1 cellular context compared by ENCODE assay signal in the genomic region with DNA sequence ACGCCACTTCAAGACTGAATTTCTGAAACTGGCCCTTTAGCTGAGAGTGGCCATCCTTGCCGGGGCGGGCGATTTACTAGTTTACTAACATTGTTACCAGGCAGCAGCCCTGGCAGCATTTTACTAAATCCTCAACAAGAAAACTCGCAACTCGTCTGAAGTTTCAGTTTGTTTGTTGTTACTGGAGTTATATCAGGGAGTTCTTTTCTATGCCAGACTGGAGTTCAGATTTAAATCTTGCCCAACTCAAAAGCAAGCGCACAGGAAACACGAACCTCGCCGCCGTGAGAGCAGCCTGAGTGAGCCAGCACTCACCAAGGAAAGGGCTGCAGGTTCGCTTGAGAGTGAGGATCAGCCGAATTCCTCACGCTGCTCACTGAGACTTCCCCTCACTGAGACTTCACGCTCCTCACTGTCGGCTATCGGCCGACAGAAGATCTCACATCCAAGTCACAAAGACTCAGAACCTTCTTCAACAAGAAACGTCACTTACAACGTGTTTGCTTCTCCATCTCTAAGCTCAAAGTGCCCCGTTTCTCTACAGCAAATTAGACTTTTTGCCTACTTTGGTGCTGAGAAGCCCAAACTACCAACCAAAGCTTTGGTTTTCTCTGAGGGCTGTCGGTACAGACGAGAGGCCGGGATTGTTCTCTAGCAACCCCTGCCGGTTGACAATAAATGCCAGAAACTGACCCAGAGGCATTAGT.
A peak's percentile ranks its signal among the peaks of the same experiment; 100 is the strongest.
TF ChIP-seq lines count a peak whose summit lies in the region.

No MANE protein-coding gene starts in this region.

TF ChIP-seq in GM12878, 131 proteins besides CTCF, POLR2A, EP300 and RAD21 (continued from another document and continues in another):
- TF ChIP-seq, protein P1, sequence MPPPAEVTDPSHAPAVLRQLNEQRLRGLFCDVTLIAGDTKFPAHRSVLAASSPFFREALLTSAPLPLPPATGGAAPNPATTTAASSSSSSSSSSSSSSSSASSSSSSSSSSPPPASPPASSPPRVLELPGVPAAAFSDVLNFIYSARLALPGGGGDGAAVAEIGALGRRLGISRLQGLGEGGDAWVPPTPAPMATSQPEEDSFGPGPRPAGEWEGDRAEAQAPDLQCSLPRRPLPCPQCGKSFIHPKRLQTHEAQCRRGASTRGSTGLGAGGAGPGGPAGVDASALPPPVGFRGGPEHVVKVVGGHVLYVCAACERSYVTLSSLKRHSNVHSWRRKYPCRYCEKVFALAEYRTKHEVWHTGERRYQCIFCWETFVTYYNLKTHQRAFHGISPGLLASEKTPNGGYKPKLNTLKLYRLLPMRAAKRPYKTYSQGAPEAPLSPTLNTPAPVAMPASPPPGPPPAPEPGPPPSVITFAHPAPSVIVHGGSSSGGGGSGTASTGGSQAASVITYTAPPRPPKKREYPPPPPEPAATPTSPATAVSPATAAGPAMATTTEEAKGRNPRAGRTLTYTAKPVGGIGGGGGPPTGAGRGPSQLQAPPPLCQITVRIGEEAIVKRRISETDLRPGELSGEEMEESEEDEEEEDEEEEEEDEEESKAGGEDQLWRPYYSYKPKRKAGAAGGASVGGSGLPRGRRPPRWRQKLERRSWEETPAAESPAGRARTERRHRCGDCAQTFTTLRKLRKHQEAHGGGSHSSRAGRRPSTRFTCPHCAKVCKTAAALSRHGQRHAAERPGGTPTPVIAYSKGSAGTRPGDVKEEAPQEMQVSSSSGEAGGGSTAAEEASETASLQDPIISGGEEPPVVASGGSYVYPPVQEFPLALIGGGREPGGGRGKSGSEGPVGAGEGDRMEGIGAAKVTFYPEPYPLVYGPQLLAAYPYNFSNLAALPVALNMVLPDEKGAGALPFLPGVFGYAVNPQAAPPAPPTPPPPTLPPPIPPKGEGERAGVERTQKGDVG (CRISPR knock-in tag; IDR thresholded peaks at IDR 0.05), result no peak
- TF ChIP-seq NFIC (IDR thresholded peaks at IDR 0.05; ENCODE audit: low read depth, low read length), result no peak
- peak; percentile 80 for TF ChIP-seq YY1 (IDR thresholded peaks at IDR 0.05; ENCODE audit: low read depth, low read length)
- TF ChIP-seq DPF2 (IDR thresholded peaks at IDR 0.05), result 0 out of 2 replicates have a peak, but pooled peaks have one; percentile 20
- TF ChIP-seq ZZZ3 (IDR thresholded peaks at IDR 0.05; ENCODE audit: control insufficient read depth, insufficient read length, low read depth), result no peak
- TF ChIP-seq HDAC2 (IDR thresholded peaks at IDR 0.05), result no peak
- TF ChIP-seq, protein P2, sequence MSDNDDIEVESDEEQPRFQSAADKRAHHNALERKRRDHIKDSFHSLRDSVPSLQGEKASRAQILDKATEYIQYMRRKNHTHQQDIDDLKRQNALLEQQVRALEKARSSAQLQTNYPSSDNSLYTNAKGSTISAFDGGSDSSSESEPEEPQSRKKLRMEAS (IDR thresholded peaks at IDR 0.05; ENCODE audit: low read depth, low read length), result no peak
- TF ChIP-seq, protein P3, sequence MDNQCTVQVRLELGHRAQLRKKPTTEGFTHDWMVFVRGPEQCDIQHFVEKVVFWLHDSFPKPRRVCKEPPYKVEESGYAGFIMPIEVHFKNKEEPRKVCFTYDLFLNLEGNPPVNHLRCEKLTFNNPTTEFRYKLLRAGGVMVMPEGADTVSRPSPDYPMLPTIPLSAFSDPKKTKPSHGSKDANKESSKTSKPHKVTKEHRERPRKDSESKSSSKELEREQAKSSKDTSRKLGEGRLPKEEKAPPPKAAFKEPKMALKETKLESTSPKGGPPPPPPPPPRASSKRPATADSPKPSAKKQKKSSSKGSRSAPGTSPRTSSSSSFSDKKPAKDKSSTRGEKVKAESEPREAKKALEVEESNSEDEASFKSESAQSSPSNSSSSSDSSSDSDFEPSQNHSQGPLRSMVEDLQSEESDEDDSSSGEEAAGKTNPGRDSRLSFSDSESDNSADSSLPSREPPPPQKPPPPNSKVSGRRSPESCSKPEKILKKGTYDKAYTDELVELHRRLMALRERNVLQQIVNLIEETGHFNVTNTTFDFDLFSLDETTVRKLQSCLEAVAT (IDR thresholded peaks at IDR 0.05), result peak; percentile 46; the same call in 1 of the 2 replicates
- no peak for TF ChIP-seq POLR2AphosphoS2 (IDR thresholded peaks at IDR 0.05; ENCODE audit: low read depth, low read length)
- no peak for TF ChIP-seq FOS (IDR thresholded peaks at IDR 0.05; ENCODE audit: borderline replicate concordance, extremely low read depth, insufficient read length)
- TF ChIP-seq RELA (IDR thresholded peaks at IDR 0.05; ENCODE audit: borderline replicate concordance, partially characterized antibody), result peak; percentile 37
- no peak for TF ChIP-seq SREBF1 (IDR thresholded peaks at IDR 0.05; ENCODE audit: low read length)
- TF ChIP-seq ETV6 (conservative IDR thresholded peaks at IDR 0.05 in 1 of 2, IDR thresholded peaks at IDR 0.05 in 1 of 2; ENCODE audit: borderline replicate concordance in 1 of 2, low read depth in 1 of 2), result no peak
- TF ChIP-seq NR2F1 (conservative IDR thresholded peaks at IDR 0.05), result no peak
- TF ChIP-seq, protein P4, sequence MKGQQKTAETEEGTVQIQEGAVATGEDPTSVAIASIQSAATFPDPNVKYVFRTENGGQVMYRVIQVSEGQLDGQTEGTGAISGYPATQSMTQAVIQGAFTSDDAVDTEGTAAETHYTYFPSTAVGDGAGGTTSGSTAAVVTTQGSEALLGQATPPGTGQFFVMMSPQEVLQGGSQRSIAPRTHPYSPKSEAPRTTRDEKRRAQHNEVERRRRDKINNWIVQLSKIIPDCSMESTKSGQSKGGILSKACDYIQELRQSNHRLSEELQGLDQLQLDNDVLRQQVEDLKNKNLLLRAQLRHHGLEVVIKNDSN (IDR thresholded peaks at IDR 0.05; ENCODE audit: borderline replicate concordance, extremely low read length, insufficient read depth, low read depth, low read length), result no peak
- peak; percentile 48; the same call in 1 of the 2 replicates for TF ChIP-seq GATAD2B (conservative IDR thresholded peaks at IDR 0.05; ENCODE audit: low read depth)
- TF ChIP-seq TCF7 (IDR thresholded peaks at IDR 0.05; ENCODE audit: borderline replicate concordance), result no peak
- TF ChIP-seq MTA2 (IDR thresholded peaks at IDR 0.05; ENCODE audit: low read depth), result 0 out of 2 replicates have a peak, but pooled peaks have one; percentile 13
- TF ChIP-seq SIN3A (IDR thresholded peaks at IDR 0.05; ENCODE audit: low read depth, low read length), result no peak
- TF ChIP-seq, protein P5, sequence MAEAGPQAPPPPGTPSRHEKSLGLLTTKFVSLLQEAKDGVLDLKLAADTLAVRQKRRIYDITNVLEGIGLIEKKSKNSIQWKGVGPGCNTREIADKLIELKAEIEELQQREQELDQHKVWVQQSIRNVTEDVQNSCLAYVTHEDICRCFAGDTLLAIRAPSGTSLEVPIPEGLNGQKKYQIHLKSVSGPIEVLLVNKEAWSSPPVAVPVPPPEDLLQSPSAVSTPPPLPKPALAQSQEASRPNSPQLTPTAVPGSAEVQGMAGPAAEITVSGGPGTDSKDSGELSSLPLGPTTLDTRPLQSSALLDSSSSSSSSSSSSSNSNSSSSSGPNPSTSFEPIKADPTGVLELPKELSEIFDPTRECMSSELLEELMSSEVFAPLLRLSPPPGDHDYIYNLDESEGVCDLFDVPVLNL (IDR thresholded peaks at IDR 0.05; ENCODE audit: low read depth, low read length), result no peak
- peak; percentile 77; the same call in 1 of the 2 replicates for TF ChIP-seq SMC3 (IDR thresholded peaks at IDR 0.05; ENCODE audit: borderline replicate concordance, low read length)
- TF ChIP-seq, protein P6, sequence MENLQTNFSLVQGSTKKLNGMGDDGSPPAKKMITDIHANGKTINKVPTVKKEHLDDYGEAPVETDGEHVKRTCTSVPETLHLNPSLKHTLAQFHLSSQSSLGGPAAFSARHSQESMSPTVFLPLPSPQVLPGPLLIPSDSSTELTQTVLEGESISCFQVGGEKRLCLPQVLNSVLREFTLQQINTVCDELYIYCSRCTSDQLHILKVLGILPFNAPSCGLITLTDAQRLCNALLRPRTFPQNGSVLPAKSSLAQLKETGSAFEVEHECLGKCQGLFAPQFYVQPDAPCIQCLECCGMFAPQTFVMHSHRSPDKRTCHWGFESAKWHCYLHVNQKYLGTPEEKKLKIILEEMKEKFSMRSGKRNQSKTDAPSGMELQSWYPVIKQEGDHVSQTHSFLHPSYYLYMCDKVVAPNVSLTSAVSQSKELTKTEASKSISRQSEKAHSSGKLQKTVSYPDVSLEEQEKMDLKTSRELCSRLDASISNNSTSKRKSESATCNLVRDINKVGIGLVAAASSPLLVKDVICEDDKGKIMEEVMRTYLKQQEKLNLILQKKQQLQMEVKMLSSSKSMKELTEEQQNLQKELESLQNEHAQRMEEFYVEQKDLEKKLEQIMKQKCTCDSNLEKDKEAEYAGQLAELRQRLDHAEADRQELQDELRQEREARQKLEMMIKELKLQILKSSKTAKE (IDR thresholded peaks at IDR 0.05; ENCODE audit: low read depth, poor library complexity, severe bottlenecking), result peak; percentile 61
- no peak for TF ChIP-seq ZBED1 (IDR thresholded peaks at IDR 0.05; ENCODE audit: borderline replicate concordance)
- TF ChIP-seq SMAD5 (IDR thresholded peaks at IDR 0.05; ENCODE audit: low read depth), result no peak
- no peak for TF ChIP-seq RUNX3 (IDR thresholded peaks at IDR 0.05; ENCODE audit: low read length)
- TF ChIP-seq MEF2B (IDR thresholded peaks at IDR 0.05; ENCODE audit: partially characterized antibody, poor library complexity, severe bottlenecking), result no peak
- no peak for TF ChIP-seq PAX5 (IDR thresholded peaks at IDR 0.05; ENCODE audit: borderline replicate concordance, low read depth, low read length)
- TF ChIP-seq, protein P7, sequence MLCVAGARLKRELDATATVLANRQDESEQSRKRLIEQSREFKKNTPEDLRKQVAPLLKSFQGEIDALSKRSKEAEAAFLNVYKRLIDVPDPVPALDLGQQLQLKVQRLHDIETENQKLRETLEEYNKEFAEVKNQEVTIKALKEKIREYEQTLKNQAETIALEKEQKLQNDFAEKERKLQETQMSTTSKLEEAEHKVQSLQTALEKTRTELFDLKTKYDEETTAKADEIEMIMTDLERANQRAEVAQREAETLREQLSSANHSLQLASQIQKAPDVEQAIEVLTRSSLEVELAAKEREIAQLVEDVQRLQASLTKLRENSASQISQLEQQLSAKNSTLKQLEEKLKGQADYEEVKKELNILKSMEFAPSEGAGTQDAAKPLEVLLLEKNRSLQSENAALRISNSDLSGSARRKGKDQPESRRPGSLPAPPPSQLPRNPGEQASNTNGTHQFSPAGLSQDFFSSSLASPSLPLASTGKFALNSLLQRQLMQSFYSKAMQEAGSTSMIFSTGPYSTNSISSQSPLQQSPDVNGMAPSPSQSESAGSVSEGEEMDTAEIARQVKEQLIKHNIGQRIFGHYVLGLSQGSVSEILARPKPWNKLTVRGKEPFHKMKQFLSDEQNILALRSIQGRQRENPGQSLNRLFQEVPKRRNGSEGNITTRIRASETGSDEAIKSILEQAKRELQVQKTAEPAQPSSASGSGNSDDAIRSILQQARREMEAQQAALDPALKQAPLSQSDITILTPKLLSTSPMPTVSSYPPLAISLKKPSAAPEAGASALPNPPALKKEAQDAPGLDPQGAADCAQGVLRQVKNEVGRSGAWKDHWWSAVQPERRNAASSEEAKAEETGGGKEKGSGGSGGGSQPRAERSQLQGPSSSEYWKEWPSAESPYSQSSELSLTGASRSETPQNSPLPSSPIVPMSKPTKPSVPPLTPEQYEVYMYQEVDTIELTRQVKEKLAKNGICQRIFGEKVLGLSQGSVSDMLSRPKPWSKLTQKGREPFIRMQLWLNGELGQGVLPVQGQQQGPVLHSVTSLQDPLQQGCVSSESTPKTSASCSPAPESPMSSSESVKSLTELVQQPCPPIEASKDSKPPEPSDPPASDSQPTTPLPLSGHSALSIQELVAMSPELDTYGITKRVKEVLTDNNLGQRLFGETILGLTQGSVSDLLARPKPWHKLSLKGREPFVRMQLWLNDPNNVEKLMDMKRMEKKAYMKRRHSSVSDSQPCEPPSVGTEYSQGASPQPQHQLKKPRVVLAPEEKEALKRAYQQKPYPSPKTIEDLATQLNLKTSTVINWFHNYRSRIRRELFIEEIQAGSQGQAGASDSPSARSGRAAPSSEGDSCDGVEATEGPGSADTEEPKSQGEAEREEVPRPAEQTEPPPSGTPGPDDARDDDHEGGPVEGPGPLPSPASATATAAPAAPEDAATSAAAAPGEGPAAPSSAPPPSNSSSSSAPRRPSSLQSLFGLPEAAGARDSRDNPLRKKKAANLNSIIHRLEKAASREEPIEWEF (IDR thresholded peaks at IDR 0.05; ENCODE audit: insufficient replicate concordance, low read depth, low read length), result no peak
- TF ChIP-seq PML (IDR thresholded peaks at IDR 0.05; ENCODE audit: low read length), result no peak
- peak; percentile 50; the same call in 1 of the 2 replicates for TF ChIP-seq HDGF (IDR thresholded peaks at IDR 0.05)
- TF ChIP-seq, protein P8, sequence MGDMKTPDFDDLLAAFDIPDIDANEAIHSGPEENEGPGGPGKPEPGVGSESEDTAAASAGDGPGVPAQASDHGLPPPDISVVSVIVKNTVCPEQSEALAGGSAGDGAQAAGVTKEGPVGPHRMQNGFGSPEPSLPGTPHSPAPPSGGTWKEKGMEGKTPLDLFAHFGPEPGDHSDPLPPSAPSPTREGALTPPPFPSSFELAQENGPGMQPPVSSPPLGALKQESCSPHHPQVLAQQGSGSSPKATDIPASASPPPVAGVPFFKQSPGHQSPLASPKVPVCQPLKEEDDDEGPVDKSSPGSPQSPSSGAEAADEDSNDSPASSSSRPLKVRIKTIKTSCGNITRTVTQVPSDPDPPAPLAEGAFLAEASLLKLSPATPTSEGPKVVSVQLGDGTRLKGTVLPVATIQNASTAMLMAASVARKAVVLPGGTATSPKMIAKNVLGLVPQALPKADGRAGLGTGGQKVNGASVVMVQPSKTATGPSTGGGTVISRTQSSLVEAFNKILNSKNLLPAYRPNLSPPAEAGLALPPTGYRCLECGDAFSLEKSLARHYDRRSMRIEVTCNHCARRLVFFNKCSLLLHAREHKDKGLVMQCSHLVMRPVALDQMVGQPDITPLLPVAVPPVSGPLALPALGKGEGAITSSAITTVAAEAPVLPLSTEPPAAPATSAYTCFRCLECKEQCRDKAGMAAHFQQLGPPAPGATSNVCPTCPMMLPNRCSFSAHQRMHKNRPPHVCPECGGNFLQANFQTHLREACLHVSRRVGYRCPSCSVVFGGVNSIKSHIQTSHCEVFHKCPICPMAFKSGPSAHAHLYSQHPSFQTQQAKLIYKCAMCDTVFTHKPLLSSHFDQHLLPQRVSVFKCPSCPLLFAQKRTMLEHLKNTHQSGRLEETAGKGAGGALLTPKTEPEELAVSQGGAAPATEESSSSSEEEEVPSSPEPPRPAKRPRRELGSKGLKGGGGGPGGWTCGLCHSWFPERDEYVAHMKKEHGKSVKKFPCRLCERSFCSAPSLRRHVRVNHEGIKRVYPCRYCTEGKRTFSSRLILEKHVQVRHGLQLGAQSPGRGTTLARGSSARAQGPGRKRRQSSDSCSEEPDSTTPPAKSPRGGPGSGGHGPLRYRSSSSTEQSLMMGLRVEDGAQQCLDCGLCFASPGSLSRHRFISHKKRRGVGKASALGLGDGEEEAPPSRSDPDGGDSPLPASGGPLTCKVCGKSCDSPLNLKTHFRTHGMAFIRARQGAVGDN (IDR thresholded peaks at IDR 0.05), result no peak
- TF ChIP-seq FOXK2 (IDR thresholded peaks at IDR 0.05), result no peak
- TF ChIP-seq, protein P9, sequence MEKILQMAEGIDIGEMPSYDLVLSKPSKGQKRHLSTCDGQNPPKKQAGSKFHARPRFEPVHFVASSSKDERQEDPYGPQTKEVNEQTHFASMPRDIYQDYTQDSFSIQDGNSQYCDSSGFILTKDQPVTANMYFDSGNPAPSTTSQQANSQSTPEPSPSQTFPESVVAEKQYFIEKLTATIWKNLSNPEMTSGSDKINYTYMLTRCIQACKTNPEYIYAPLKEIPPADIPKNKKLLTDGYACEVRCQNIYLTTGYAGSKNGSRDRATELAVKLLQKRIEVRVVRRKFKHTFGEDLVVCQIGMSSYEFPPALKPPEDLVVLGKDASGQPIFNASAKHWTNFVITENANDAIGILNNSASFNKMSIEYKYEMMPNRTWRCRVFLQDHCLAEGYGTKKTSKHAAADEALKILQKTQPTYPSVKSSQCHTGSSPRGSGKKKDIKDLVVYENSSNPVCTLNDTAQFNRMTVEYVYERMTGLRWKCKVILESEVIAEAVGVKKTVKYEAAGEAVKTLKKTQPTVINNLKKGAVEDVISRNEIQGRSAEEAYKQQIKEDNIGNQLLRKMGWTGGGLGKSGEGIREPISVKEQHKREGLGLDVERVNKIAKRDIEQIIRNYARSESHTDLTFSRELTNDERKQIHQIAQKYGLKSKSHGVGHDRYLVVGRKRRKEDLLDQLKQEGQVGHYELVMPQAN (conservative IDR thresholded peaks at IDR 0.05), result no peak
